Comparison of ENCODE assay signal across 12 cellular contexts in the genomic region with DNA sequence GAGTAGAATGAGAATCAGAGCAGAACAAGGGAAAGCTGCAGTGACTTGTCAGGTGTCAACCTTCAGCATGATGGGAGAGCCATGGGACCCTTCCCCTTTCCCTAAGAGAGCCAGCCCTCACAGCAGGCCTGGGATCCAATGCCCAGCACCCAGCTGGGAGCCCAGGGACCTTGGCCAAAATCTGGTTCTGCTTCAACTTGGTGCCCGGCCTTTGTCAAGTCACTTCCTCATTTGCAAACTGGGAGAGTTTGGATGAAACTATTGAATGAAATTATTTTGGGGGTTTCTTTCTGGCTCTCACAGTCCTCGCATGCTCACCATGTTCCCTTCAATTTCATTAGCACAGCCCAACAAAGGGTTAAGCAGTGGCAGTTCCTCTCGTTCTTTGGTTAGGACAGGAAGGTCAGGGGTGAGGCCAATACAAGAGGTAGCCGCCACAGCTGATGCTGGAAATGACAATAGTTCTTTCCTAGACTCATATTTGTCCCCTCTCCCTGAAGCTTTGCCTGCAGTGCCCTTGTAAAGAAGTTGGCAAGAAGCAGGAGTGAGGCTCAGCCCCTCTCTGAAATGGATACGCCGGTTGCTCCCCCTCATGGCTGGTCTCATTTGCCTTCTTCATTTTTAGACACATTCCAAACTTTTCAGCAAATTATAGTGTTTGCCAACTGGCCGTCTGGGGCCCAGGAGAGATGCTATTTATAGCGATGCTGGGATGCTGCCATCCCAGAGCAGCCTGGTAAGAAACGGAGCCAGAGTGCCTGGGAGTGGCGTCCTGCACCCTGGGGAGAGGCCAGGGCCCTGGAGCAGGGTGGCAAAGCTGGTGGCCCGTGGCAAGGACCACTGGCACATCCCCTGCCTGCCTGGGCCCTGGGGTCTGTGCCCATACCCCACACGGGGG. TPM values are rescaled to one million over a fixed set of nuclear protein-coding genes. Genes with fewer than 3 reads are reported as not detected.
A peak's percentile ranks its signal among the peaks of the same experiment; 100 is the strongest.
DNase-seq lines count a peak whose midpoint lies in the region; ATAC-seq, FAIRE-seq and TF ChIP-seq lines count a peak whose summit lies in the region.
"Had no signal": no experiment of that assay in that cellular context is flagged by ENCODE, and none has a peak within 500 bp of the region (broad histone marks: within the 10 kb centered on the region; RNA-seq: fewer than 3 reads in every experiment).

No MANE protein-coding gene starts in this region.

- H3K27ac Mint-ChIP-seq in H9 = no peak overlapping the region; a peak in 1 of 7 replicates
- H3K27ac Mint-ChIP-seq: activated naive CD8-positive, alpha-beta T cell treated with anti-CD3 and anti-CD28 coated beads, Interleukin-2, amount 10 ng/mL, durations not matched to agents 7 days and 5 days had no signal

- WGBS in H9 (ENCODE audit: extremely low coverage, insufficient read length, low lambda C conversion rate) = no CpG with 5 or more reads among the region's 12 CpGs

- no peaks in the 10 kb centered on the region for H3K79me1 ChIP-seq in H9 (ENCODE audit: insufficient read depth, low read depth, low read length, poor library complexity, severe bottlenecking)

- no peak overlapping the region for H3K4me3 Mint-ChIP-seq in H9
- H3K4me3 Mint-ChIP-seq: activated naive CD8-positive, alpha-beta T cell treated with anti-CD3 and anti-CD28 coated beads, Interleukin-2, amount 10 ng/mL, durations not matched to agents 7 days and 5 days had no signal

- H3K9ac ChIP-seq in H9 (ENCODE audit: extremely low read depth, insufficient read length, low read length) = no peak overlapping the region

- peak; percentile 8 for ATAC-seq in thoracic aorta (ENCODE audit: insufficient number of reproducible peaks, low FRiP score, low read depth)

- H3K4me1 ChIP-seq in H9 (ENCODE audit: insufficient read depth, low read length) (no peaks in the 10 kb centered on the region), left ventricle myocardium inferior (peaks cover 23% of the 10 kb centered on the region), thoracic aorta (ENCODE audit: control insufficient read depth in 1 of 2, low read depth in 2 of 2) (peaks cover 39 to 61% of the 10 kb centered on the region in 2 donors)

- H2BK120ac ChIP-seq in H9 (ENCODE audit: low read depth, low read length, poor library complexity, severe bottlenecking) = no peak overlapping the region

- no peaks in the 10 kb centered on the region for H3K79me2 ChIP-seq in H9 (ENCODE audit: insufficient read depth, low read length)

- no peaks in the 10 kb centered on the region; a peak in 1 of 7 replicates for H3K36me3 Mint-ChIP-seq in H9 (ENCODE audit: insufficient read depth in 1 of 3, low read depth in 3 of 3)
- H3K36me3 Mint-ChIP-seq: activated naive CD8-positive, alpha-beta T cell treated with anti-CD3 and anti-CD28 coated beads, Interleukin-2, amount 10 ng/mL, durations not matched to agents 7 days and 5 days had no signal

- no peak overlapping the region for H2BK5ac ChIP-seq in H9 (ENCODE audit: insufficient read length, low read length)

- H4K91ac ChIP-seq in H9 (ENCODE audit: insufficient read length, low read depth, low read length) = no peak overlapping the region

- no peak overlapping the region for H2AFZ ChIP-seq in H9 (ENCODE audit: low read length)

- TF ChIP-seq CTCF in H9 (conservative IDR thresholded peaks at IDR 0.05) (no peak), left ventricle myocardium inferior (IDR thresholded peaks at IDR 0.05; ENCODE audit: borderline replicate concordance) (no peak), thoracic aorta (IDR thresholded peaks at IDR 0.05) (no peak)

- no peak overlapping the region for H4K8ac ChIP-seq in H9 (replicated peaks; ENCODE audit: insufficient read length, low read depth, low read length)

- H3K27me3 Mint-ChIP-seq in H9 (ENCODE audit: low read depth) = peaks cover 5% of the 10 kb centered on the region

- H3K36me3 ChIP-seq in left ventricle myocardium inferior (no peaks in the 10 kb centered on the region), thoracic aorta (no peaks in the 10 kb centered on the region)

- no peak overlapping the region for H3K14ac ChIP-seq in H9 (ENCODE audit: insufficient read depth, low read length)

- no peak overlapping the region for H3T11ph ChIP-seq in H9 (ENCODE audit: low read length)

- H3K9me3 ChIP-seq in H9 (ENCODE audit: control insufficient read depth, low read depth, low read length) (no peaks in the 10 kb centered on the region), left ventricle myocardium inferior (replicated peaks) (no peaks in the 10 kb centered on the region), thoracic aorta (no peaks in the 10 kb centered on the region)

- H2BK20ac ChIP-seq in H9 (ENCODE audit: low read depth, low read length, poor library complexity, severe bottlenecking) = no peak overlapping the region

- H2BK15ac ChIP-seq in H9 (ENCODE audit: low read depth, low read length) = no peak overlapping the region

- no peak overlapping the region for H4K5ac ChIP-seq in H9 (ENCODE audit: insufficient read length, low read depth, low read length)

- no peaks in the 10 kb centered on the region for H3K23me2 ChIP-seq in H9 (ENCODE audit: insufficient read length, low read depth, low read length, poor library complexity, severe bottlenecking)

- H3K27me3 ChIP-seq in H9 (ENCODE audit: insufficient read depth, low read length) (no peaks in the 10 kb centered on the region), left ventricle myocardium inferior (ENCODE audit: low read depth) (no peaks in the 10 kb centered on the region), thoracic aorta (replicated peaks; ENCODE audit: insufficient read depth) (no peaks in the 10 kb centered on the region)

- H3K4me3 ChIP-seq in left ventricle myocardium inferior = no peak overlapping the region
- H3K4me3 ChIP-seq in thoracic aorta = no peak overlapping the region

- H3K56ac ChIP-seq in H9 (ENCODE audit: insufficient read length, low read depth, low read length) = no peak overlapping the region

- no peak overlapping the region for H2BK12ac ChIP-seq in H9 (ENCODE audit: insufficient read length, low read depth, low read length)

- H2AK5ac ChIP-seq in H9 (ENCODE audit: insufficient read length, low read length) = no peak overlapping the region

- H3K23ac ChIP-seq in H9 (ENCODE audit: insufficient read length, low read depth, low read length) = no peak overlapping the region

- FAIRE-seq in frontal cortex (lab: Jason Lieb, UNC) = no peak

- no peaks in the 10 kb centered on the region for H4K20me1 ChIP-seq in H9 (ENCODE audit: control insufficient read depth, insufficient read depth, insufficient read length)

- H3K18ac ChIP-seq in H9 (ENCODE audit: insufficient read length, low read depth, low read length) = no peak overlapping the region

- H3K4me1 Mint-ChIP-seq in H9 = peaks cover 14 to 34% of the 10 kb centered on the region in 2 experiments

- H3K9me3 Mint-ChIP-seq in H9 = no peaks in the 10 kb centered on the region
- H3K9me3 Mint-ChIP-seq: activated naive CD8-positive, alpha-beta T cell treated with anti-CD3 and anti-CD28 coated beads, Interleukin-2, amount 10 ng/mL, durations not matched to agents 7 days and 5 days had no signal

- peak; percentile 26 for DNase-seq in H9
- DNase-seq in astrocyte of the hippocampus (ENCODE audit: low read depth, low spot score) = peak; percentile 82
- peak; percentile 51 for DNase-seq in left ventricle myocardium inferior
- peak; percentile 32 for DNase-seq in thoracic aorta (ENCODE audit: low spot score)
- no peak for DNase-seq in stimulated activated CD8-positive, alpha-beta memory T cell treated with anti-CD3 and anti-CD28 coated beads, Interleukin-4, amount 100 ng/mL, for 48 hours
- no peak for DNase-seq in D341Med (ENCODE audit: low spot score)
- no peak for DNase-seq in frontal cortex (ENCODE audit: low spot score in 2 of 2)
- DNase-seq in T-helper 9 cell = no peak
- DNase-seq: activated naive CD8-positive, alpha-beta T cell treated with anti-CD3 and anti-CD28 coated beads, Interleukin-2, amount 10 ng/mL, durations not matched to agents 7 days and 5 days; DMS153; effector CD4-positive, alpha-beta T cell; Karpas-422 had no signal

- H3K27ac ChIP-seq in H9 (ENCODE audit: insufficient read length, low read depth, low read length) (no peak overlapping the region), left ventricle myocardium inferior (replicated peaks) (peak overlapping the region; percentile 66), thoracic aorta (peak overlapping the region; percentile 70 to 77)

- intact Hi-C loops in left ventricle myocardium inferior (cut with micrococcal nuclease) = loop anchor here (2.0 kb wide), 1 partner anchor 67 kb away; no protein-coding TSS in a partner anchor

- no peak overlapping the region for H3K4ac ChIP-seq in H9 (ENCODE audit: low read depth, low read length)

- H3K4me2 ChIP-seq in H9 (ENCODE audit: insufficient read depth, insufficient read length, low read length) = no peak overlapping the region

RNA-seq across cellular contexts. Expression of a gene that starts 34.5 kb away (rescaled TPM):
- total RNA-seq in H9 (2021) = not detected in 2 replicates
- total RNA-seq in left ventricle myocardium inferior = 8.4 TPM
- total RNA-seq in thoracic aorta = 1 to 10 TPM; 3.0 to 5.4 TPM
- 0.41 TPM for total RNA-seq in frontal cortex

Comparison
In these comparisons a context has a peak if more than half of its experiments do, and no peak if none do; other contexts are left out.
1. DNase-seq: peak in H9 (single experiment), astrocyte of the hippocampus (single experiment), left ventricle myocardium inferior (single experiment) and thoracic aorta (single experiment); none in stimulated activated CD8-positive, alpha-beta memory T cell treated with anti-CD3 and anti-CD28 coated beads, Interleukin-4, amount 100 ng/mL, for 48 hours (single experiment), D341Med (single experiment), frontal cortex (0 of 2) and T-helper 9 cell (single experiment).